Comparison of ENCODE assay signal across 32 cellular contexts in genomic region chr12:23699031-23699430, GRCh38.
"Had no signal": no experiment of that assay in that cellular context is flagged by ENCODE, and none has a peak within 500 bp of the region (broad histone marks: within the 10 kb centered on the region; RNA-seq: fewer than 3 reads in every experiment).

No MANE protein-coding gene starts in this region.

- H3K27me3 Mint-ChIP-seq: activated CD4-positive, alpha-beta memory T cell treated with anti-CD3 and anti-CD28 coated beads, Interleukin-2, amount 10 ng/mL, durations not matched to agents 7 days and 5 days had no signal

- H3K9me3 Mint-ChIP-seq: activated CD4-positive, alpha-beta memory T cell treated with anti-CD3 and anti-CD28 coated beads, Interleukin-2, amount 10 ng/mL, durations not matched to agents 7 days and 5 days; activated T-helper 2 cell treated with anti-CD3 and anti-CD28 coated beads, Interferon-gamma antibody, Interleukin-2, Interleukin-4, amounts not matched to agents 10 μg/mL and 5 μg/mL and 100 μg/mL, durations not matched to agents 14 hours and 24 hours and 36 hours had no signal

- ATAC-seq: activated naive CD4-positive, alpha-beta T cell treated with anti-CD3 and anti-CD28 coated beads, Interleukin-2, amount 50 U/mL, for 72 hours; activated T-cell treated with anti-CD3 and anti-CD28 coated beads, Interleukin-2, amount 50 U/mL, for 72 hours; body of pancreas had no signal

- DNase-seq: activated CD4-positive, alpha-beta memory T cell treated with anti-CD3 and anti-CD28 coated beads, Interleukin-2, amount 10 ng/mL, durations not matched to agents 7 days and 5 days; activated CD4-positive, alpha-beta T cell treated with anti-CD3 and anti-CD28 coated beads for 1 hour; activated CD4-positive, alpha-beta T cell treated with anti-CD3 and anti-CD28 coated beads for 48 hours; activated CD4-positive, CD25-positive, alpha-beta regulatory T cell; activated gamma-delta T cell treated with Interleukin-2 at 50 U/mL for 16 hours; activated naive CD4-positive, alpha-beta T cell treated with anti-CD3 and anti-CD28 coated beads for 36 hours; activated T-cell treated with anti-CD3 and anti-CD28 coated beads, Interleukin-2, amount 50 U/mL, for 1 hour; activated T-cell treated with anti-CD3 and anti-CD28 coated beads, Interleukin-2, amount 50 U/mL, for 72 hours; adrenal gland; body of pancreas; Karpas-422; KBM-7; MG63; NCI-H1048; NCI-H1105 treated with DMSO at 0.1 percent for 48 hours; NCI-H1436; NCI-H187; NCI-H2029 treated with DMSO at 0.1 percent for 48 hours; NCI-H2107; NCI-H2171; NCI-H226; NCI-H446 treated with DMSO at 0.1 percent for 48 hours; NCI-H524; Right ventricle myocardium superior; SW 1271; T-helper 1 cell; T-helper 2 cell; T-helper 9 cell had no signal

- H3K27ac ChIP-seq: adrenal gland, body of pancreas, breast epithelium, VCaP had no signal

- H3K36me3 ChIP-seq: adrenal gland, breast epithelium, MG63 had no signal

- H3K27ac Mint-ChIP-seq: activated CD4-positive, alpha-beta memory T cell treated with anti-CD3 and anti-CD28 coated beads, Interleukin-2, amount 10 ng/mL, durations not matched to agents 7 days and 5 days; activated naive CD4-positive, alpha-beta T cell treated with anti-CD3 and anti-CD28 coated beads for 36 hours; activated naive CD4-positive, alpha-beta T cell treated with anti-CD3 and anti-CD28 coated beads, Interleukin-2, amount 50 U/mL, for 72 hours; activated T-cell treated with anti-CD3 and anti-CD28 coated beads, Interleukin-2, amount 50 U/mL, for 72 hours; activated T-helper 2 cell treated with anti-CD3 and anti-CD28 coated beads, Interferon-gamma antibody, Interleukin-2, Interleukin-4, amounts not matched to agents 10 μg/mL and 5 μg/mL and 100 μg/mL, durations not matched to agents 14 hours and 24 hours and 36 hours had no signal

- H3K4me3 Mint-ChIP-seq: activated CD4-positive, alpha-beta memory T cell treated with anti-CD3 and anti-CD28 coated beads, Interleukin-2, amount 10 ng/mL, durations not matched to agents 7 days and 5 days; activated naive CD4-positive, alpha-beta T cell treated with anti-CD3 and anti-CD28 coated beads for 36 hours; activated T-cell treated with anti-CD3 and anti-CD28 coated beads, Interleukin-2, amount 50 U/mL, for 72 hours had no signal

- H3K4me3 ChIP-seq: adrenal gland, body of pancreas, breast epithelium, MG63 had no signal

- H3K4me1 Mint-ChIP-seq: activated CD4-positive, alpha-beta memory T cell treated with anti-CD3 and anti-CD28 coated beads, Interleukin-2, amount 10 ng/mL, durations not matched to agents 7 days and 5 days had no signal

- H3K4me1 ChIP-seq: adrenal gland, body of pancreas, breast epithelium had no signal

- H3K36me3 Mint-ChIP-seq: activated naive CD4-positive, alpha-beta T cell treated with anti-CD3 and anti-CD28 coated beads, Interleukin-2, amount 50 U/mL, for 72 hours had no signal

- H3K9me3 ChIP-seq: adrenal gland, body of pancreas, MG63 had no signal

- H3K27me3 ChIP-seq: adrenal gland, body of pancreas, breast epithelium, MG63 had no signal
